ENCODE assay signal across 14 cellular contexts in the genomic region with DNA sequence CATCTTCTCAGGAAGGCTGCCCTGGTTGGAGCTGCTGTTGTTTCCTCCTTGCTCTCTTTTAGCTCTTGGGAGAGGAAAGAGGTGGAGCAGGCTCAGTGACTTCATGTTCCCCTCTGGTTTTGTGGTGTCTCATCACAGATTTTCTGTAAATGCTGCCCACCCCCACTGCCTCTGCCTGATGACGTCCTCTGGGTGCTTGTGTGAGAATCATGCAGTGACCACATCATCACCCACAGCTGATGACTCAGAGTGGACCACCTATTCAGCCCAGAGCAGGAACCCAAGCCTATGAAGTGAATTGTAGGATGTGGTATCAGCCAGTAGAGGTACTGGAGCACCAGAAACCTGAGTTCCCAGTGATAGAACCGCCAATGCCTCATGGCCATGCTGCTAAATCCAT. TPM values are rescaled to one million over a fixed set of nuclear protein-coding genes. Genes with fewer than 3 reads are reported as not detected.
DNase-seq lines count a peak whose midpoint lies in the region; ATAC-seq and FAIRE-seq lines count a peak whose summit lies in the region.
"Had no signal": no experiment of that assay in that cellular context is flagged by ENCODE, and none has a peak within 500 bp of the region (broad histone marks: within the 10 kb centered on the region; RNA-seq: fewer than 3 reads in every experiment).

A gene with protein sequence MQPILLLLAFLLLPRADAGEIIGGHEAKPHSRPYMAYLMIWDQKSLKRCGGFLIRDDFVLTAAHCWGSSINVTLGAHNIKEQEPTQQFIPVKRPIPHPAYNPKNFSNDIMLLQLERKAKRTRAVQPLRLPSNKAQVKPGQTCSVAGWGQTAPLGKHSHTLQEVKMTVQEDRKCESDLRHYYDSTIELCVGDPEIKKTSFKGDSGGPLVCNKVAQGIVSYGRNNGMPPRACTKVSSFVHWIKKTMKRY (minus strand): TSS at position 33 of the 400 bp plus-strand sequence. CDS start 30 bp downstream, at position 3.

- DNase-seq in activated T-cell treated with anti-CD3 and anti-CD28 coated beads, Interleukin-2, amount 50 U/mL, for 24 hours: peak; percentile 75
- peak; percentile 95 for DNase-seq in natural killer cell treated with Interleukin-12 subunit alpha and Interleukin-12 subunit beta and Interleukin-15 and Interleukin-18, amount 100 ng/mL, for 72 hours (ENCODE audit: low spot score)
- peak; percentile 64 to 95 for DNase-seq in stimulated activated effector memory CD8-positive, alpha-beta T cell treated with anti-CD3 and anti-CD28 coated beads, Interleukin-12 subunit alpha, Interleukin-12 subunit beta, amount 100 ng/mL, for 72 hours (ENCODE audit: low spot score in 2 of 2)
- DNase-seq in SIG-M5 treated with dmso at 0.1 percent for 504 hours (lab: John Stamatoyannopoulos, UW; ENCODE audit: unreplicated experiment) (no peak), GM19239 (ENCODE audit: insufficient read length, low spot score) (no peak), NCI-H1417 (lab: John Stamatoyannopoulos, UW) (no peak)
- DNase-seq: DMS79 treated with DMSO at 0.1 percent for 48 hours, NCI-H524 treated with DMSO at 0.1 percent for 48 hours, right cardiac atrium, T-helper 9 cell had no signal

- intact Hi-C loops in T-helper 2 cell treated with Interferon-gamma antibody and Interleukin-4, amounts not matched to agents 100 ng/mL and 5 ng/mL, for 36 hours (cut with micrococcal nuclease): loop anchor here (1.0 kb wide), 1 partner anchor 39 kb away; no protein-coding TSS in a partner anchor

- peaks cover 48% of the 10 kb centered on the region for H3K36me3 Mint-ChIP-seq in activated T-cell treated with anti-CD3 and anti-CD28 coated beads, Interleukin-2, amount 50 U/mL, for 24 hours (ENCODE audit: low read depth)
- peaks cover 33% of the 10 kb centered on the region for H3K36me3 Mint-ChIP-seq in natural killer cell treated with Interleukin-12 subunit alpha and Interleukin-12 subunit beta and Interleukin-15 and Interleukin-18, amount 100 ng/mL, for 72 hours
- peaks cover 55% of the 10 kb centered on the region for H3K36me3 Mint-ChIP-seq in stimulated activated effector memory CD8-positive, alpha-beta T cell treated with anti-CD3 and anti-CD28 coated beads, Interleukin-12 subunit alpha, Interleukin-12 subunit beta, amount 100 ng/mL, for 72 hours

- no peaks in the 10 kb centered on the region for H3K9me3 Mint-ChIP-seq in activated T-cell treated with anti-CD3 and anti-CD28 coated beads, Interleukin-2, amount 50 U/mL, for 24 hours
- H3K9me3 Mint-ChIP-seq in natural killer cell treated with Interleukin-12 subunit alpha and Interleukin-12 subunit beta and Interleukin-15 and Interleukin-18, amount 100 ng/mL, for 72 hours: peaks cover 3% of the 10 kb centered on the region
- H3K9me3 Mint-ChIP-seq in stimulated activated effector memory CD8-positive, alpha-beta T cell treated with anti-CD3 and anti-CD28 coated beads, Interleukin-12 subunit alpha, Interleukin-12 subunit beta, amount 100 ng/mL, for 72 hours: peaks cover 2% of the 10 kb centered on the region

- H3K27ac Mint-ChIP-seq in activated T-cell treated with anti-CD3 and anti-CD28 coated beads, Interleukin-2, amount 50 U/mL, for 24 hours: peak within 1 kb of the TSS; percentile 97
- H3K27ac Mint-ChIP-seq in natural killer cell treated with Interleukin-12 subunit alpha and Interleukin-12 subunit beta and Interleukin-15 and Interleukin-18, amount 100 ng/mL, for 72 hours: peak within 1 kb of the TSS; percentile 99 to 100
- peak within 1 kb of the TSS; percentile 98 for H3K27ac Mint-ChIP-seq in stimulated activated effector memory CD8-positive, alpha-beta T cell treated with anti-CD3 and anti-CD28 coated beads, Interleukin-12 subunit alpha, Interleukin-12 subunit beta, amount 100 ng/mL, for 72 hours

- peaks cover 70% of the 10 kb centered on the region for H3K4me1 Mint-ChIP-seq in activated T-cell treated with anti-CD3 and anti-CD28 coated beads, Interleukin-2, amount 50 U/mL, for 24 hours (ENCODE audit: low read depth)
- peaks cover 56 to 62% of the 10 kb centered on the region in 2 donors for H3K4me1 Mint-ChIP-seq in natural killer cell treated with Interleukin-12 subunit alpha and Interleukin-12 subunit beta and Interleukin-15 and Interleukin-18, amount 100 ng/mL, for 72 hours (ENCODE audit: low read depth in 2 of 2)
- H3K4me1 Mint-ChIP-seq in stimulated activated effector memory CD8-positive, alpha-beta T cell treated with anti-CD3 and anti-CD28 coated beads, Interleukin-12 subunit alpha, Interleukin-12 subunit beta, amount 100 ng/mL, for 72 hours: peaks cover 84% of the 10 kb centered on the region

- H3K4me3 Mint-ChIP-seq in activated T-cell treated with anti-CD3 and anti-CD28 coated beads, Interleukin-2, amount 50 U/mL, for 24 hours: peak within 1 kb of the TSS; percentile 89
- peak within 1 kb of the TSS; percentile 98 for H3K4me3 Mint-ChIP-seq in natural killer cell treated with Interleukin-12 subunit alpha and Interleukin-12 subunit beta and Interleukin-15 and Interleukin-18, amount 100 ng/mL, for 72 hours
- peak within 1 kb of the TSS; percentile 96 for H3K4me3 Mint-ChIP-seq in stimulated activated effector memory CD8-positive, alpha-beta T cell treated with anti-CD3 and anti-CD28 coated beads, Interleukin-12 subunit alpha, Interleukin-12 subunit beta, amount 100 ng/mL, for 72 hours

- no peak for FAIRE-seq in GM19239 (lab: Jason Lieb, UNC)
- FAIRE-seq: frontal cortex had no signal

- H3K27me3 Mint-ChIP-seq in activated T-cell treated with anti-CD3 and anti-CD28 coated beads, Interleukin-2, amount 50 U/mL, for 24 hours: no peaks in the 10 kb centered on the region
- no peaks in the 10 kb centered on the region for H3K27me3 Mint-ChIP-seq in natural killer cell treated with Interleukin-12 subunit alpha and Interleukin-12 subunit beta and Interleukin-15 and Interleukin-18, amount 100 ng/mL, for 72 hours

- peak; percentile 94 to 96 for ATAC-seq in natural killer cell treated with Interleukin-12 subunit alpha and Interleukin-12 subunit beta and Interleukin-15 and Interleukin-18, amount 100 ng/mL, for 72 hours
- ATAC-seq in stimulated activated effector memory CD8-positive, alpha-beta T cell treated with anti-CD3 and anti-CD28 coated beads, Interleukin-12 subunit alpha, Interleukin-12 subunit beta, amount 100 ng/mL, for 72 hours: peak; percentile 97
- ATAC-seq: right cardiac atrium had no signal

RNA-seq across cellular contexts. Expression of the gene that starts here (rescaled TPM):
- 127 and 128 TPM in 2 replicates for total RNA-seq in T-helper 2 cell treated with Interferon-gamma antibody and Interleukin-4, amounts not matched to agents 100 ng/mL and 5 ng/mL, for 36 hours
- total RNA-seq in natural killer cell treated with Interleukin-12 subunit alpha and Interleukin-12 subunit beta and Interleukin-15 and Interleukin-18, amount 100 ng/mL, for 72 hours: 1,000 to 10,000 TPM; 1,173 to 2,090 TPM
- total RNA-seq: chondrocyte, frontal cortex, lung microvascular endothelial cell had no signal

Comparison
In these comparisons a context has a peak if more than half of its experiments do, and no peak if none do; other contexts are left out.
1. DNase-seq: peak in activated T-cell treated with anti-CD3 and anti-CD28 coated beads, Interleukin-2, amount 50 U/mL, for 24 hours (single experiment), natural killer cell treated with Interleukin-12 subunit alpha and Interleukin-12 subunit beta and Interleukin-15 and Interleukin-18, amount 100 ng/mL, for 72 hours (single experiment) and stimulated activated effector memory CD8-positive, alpha-beta T cell treated with anti-CD3 and anti-CD28 coated beads, Interleukin-12 subunit alpha, Interleukin-12 subunit beta, amount 100 ng/mL, for 72 hours (2 of 2); none in SIG-M5 treated with dmso at 0.1 percent for 504 hours (single experiment), GM19239 (single experiment) and NCI-H1417 (0 of 3).
2. Peak in every context shown above with its lines, with median percentiles within 50 percentile points of each other: H3K27ac Mint-ChIP-seq and H3K4me3 Mint-ChIP-seq.